ENCODE assay signal across 1 cellular context in the genomic region with DNA sequence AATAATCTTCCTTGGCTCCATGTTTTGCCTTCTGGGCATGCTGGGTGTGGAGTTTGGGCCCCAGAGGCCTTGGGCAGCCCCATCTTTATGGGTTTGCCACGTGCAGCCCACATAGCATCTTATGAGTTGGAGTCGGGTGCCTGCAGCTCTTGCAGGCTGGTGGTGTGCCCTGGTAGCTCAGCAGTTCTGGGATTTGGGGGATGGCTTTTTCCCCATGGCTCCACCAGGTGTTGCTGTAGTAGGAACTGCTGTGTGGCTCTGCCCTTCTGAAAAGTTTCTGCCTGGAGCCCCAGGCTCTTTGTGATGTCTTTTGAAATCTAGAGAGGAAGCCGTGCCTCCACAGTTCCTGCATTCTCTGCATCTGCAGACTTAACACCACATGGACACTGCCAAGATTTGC.
TF ChIP-seq lines count a peak whose summit lies in the region.

No MANE protein-coding gene starts in this region.

TF ChIP-seq in K562, 482 proteins besides CTCF, POLR2A, EP300 and RAD21:
- no peak for TF ChIP-seq BACH1 (tag; IDR thresholded peaks at IDR 0.05)
- TF ChIP-seq SOX6 (IDR thresholded peaks at IDR 0.05) = no peak
- no peak for TF ChIP-seq MEF2D (tag; conservative IDR thresholded peaks at IDR 0.05; ENCODE audit: low read depth)
- no peak for TF ChIP-seq ZNF699 (CRISPR knock-in tag; IDR thresholded peaks at IDR 0.05; ENCODE audit: insufficient replicate concordance)
- TF ChIP-seq, protein P1, sequence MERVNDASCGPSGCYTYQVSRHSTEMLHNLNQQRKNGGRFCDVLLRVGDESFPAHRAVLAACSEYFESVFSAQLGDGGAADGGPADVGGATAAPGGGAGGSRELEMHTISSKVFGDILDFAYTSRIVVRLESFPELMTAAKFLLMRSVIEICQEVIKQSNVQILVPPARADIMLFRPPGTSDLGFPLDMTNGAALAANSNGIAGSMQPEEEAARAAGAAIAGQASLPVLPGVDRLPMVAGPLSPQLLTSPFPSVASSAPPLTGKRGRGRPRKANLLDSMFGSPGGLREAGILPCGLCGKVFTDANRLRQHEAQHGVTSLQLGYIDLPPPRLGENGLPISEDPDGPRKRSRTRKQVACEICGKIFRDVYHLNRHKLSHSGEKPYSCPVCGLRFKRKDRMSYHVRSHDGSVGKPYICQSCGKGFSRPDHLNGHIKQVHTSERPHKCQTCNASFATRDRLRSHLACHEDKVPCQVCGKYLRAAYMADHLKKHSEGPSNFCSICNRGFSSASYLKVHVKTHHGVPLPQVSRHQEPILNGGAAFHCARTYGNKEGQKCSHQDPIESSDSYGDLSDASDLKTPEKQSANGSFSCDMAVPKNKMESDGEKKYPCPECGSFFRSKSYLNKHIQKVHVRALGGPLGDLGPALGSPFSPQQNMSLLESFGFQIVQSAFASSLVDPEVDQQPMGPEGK (CRISPR knock-in tag; IDR thresholded peaks at IDR 0.05; ENCODE audit: borderline replicate concordance) = no peak
- TF ChIP-seq, protein P2, sequence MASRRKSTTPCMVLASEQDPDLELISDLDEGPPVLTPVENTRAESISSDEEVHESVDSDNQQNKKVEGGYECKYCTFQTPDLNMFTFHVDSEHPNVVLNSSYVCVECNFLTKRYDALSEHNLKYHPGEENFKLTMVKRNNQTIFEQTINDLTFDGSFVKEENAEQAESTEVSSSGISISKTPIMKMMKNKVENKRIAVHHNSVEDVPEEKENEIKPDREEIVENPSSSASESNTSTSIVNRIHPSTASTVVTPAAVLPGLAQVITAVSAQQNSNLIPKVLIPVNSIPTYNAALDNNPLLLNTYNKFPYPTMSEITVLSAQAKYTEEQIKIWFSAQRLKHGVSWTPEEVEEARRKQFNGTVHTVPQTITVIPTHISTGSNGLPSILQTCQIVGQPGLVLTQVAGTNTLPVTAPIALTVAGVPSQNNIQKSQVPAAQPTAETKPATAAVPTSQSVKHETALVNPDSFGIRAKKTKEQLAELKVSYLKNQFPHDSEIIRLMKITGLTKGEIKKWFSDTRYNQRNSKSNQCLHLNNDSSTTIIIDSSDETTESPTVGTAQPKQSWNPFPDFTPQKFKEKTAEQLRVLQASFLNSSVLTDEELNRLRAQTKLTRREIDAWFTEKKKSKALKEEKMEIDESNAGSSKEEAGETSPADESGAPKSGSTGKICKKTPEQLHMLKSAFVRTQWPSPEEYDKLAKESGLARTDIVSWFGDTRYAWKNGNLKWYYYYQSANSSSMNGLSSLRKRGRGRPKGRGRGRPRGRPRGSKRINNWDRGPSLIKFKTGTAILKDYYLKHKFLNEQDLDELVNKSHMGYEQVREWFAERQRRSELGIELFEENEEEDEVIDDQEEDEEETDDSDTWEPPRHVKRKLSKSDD (conservative IDR thresholded peaks at IDR 0.05; ENCODE audit: low read length) = no peak
- no peak for TF ChIP-seq MAZ (CRISPR knock-in tag; conservative IDR thresholded peaks at IDR 0.05 in 1 of 2, IDR thresholded peaks at IDR 0.05 in 1 of 2)
- TF ChIP-seq ZNF133 (CRISPR knock-in tag; IDR thresholded peaks at IDR 0.05) = no peak
- TF ChIP-seq ZFPM2 (CRISPR knock-in tag; IDR thresholded peaks at IDR 0.05) = no peak
- no peak for TF ChIP-seq DIDO1 (tag; IDR thresholded peaks at IDR 0.05; ENCODE audit: low read depth)
- no peak for TF ChIP-seq GTF2E2 (tag; IDR thresholded peaks at IDR 0.05)
- no peak for TF ChIP-seq NBN (IDR thresholded peaks at IDR 0.05; ENCODE audit: low read depth)
- TF ChIP-seq POLR2H (tag; IDR thresholded peaks at IDR 0.05; ENCODE audit: low read depth) = no peak
- TF ChIP-seq, protein P3, sequence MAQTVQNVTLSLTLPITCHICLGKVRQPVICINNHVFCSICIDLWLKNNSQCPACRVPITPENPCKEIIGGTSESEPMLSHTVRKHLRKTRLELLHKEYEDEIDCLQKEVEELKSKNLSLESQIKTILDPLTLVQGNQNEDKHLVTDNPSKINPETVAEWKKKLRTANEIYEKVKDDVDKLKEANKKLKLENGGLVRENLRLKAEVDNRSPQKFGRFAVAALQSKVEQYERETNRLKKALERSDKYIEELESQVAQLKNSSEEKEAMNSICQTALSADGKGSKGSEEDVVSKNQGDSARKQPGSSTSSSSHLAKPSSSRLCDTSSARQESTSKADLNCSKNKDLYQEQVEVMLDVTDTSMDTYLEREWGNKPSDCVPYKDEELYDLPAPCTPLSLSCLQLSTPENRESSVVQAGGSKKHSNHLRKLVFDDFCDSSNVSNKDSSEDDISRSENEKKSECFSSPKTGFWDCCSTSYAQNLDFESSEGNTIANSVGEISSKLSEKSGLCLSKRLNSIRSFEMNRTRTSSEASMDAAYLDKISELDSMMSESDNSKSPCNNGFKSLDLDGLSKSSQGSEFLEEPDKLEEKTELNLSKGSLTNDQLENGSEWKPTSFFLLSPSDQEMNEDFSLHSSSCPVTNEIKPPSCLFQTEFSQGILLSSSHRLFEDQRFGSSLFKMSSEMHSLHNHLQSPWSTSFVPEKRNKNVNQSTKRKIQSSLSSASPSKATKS (CRISPR knock-in tag; IDR thresholded peaks at IDR 0.05) = no peak
- TF ChIP-seq CSDE1 (IDR thresholded peaks at IDR 0.05) = no peak
